Comparison of ENCODE assay signal across 8 cellular contexts in genomic region chr4:3201718-3202702, GRCh38. TPM values are rescaled to one million over a fixed set of nuclear protein-coding genes. Genes with fewer than 3 reads are reported as not detected.
DNase-seq lines count a peak whose midpoint lies in the region; ATAC-seq and TF ChIP-seq lines count a peak whose summit lies in the region.

No MANE protein-coding gene starts in this region.

- ATAC-seq in HG03139 (IDR thresholded peaks at IDR 0.05; ENCODE audit: unreplicated experiment): peak; percentile 43

- no peak overlapping the region for H3K9ac ChIP-seq in colonic mucosa (ENCODE audit: low read depth in 2 of 2, low read length in 2 of 2)

- no peak overlapping the region for H3K27ac ChIP-seq in colonic mucosa
- H3K27ac ChIP-seq in spleen: peak overlapping the region; percentile 18 to 82 (median 76)

- DNase-seq in GM13977 (ENCODE audit: low spot score): peak; percentile 68
- DNase-seq in activated CD4-positive, CD25-positive, alpha-beta regulatory T cell (lab: John Stamatoyannopoulos, UW): peak; percentile 9 to 81 (median 50)
- peak; percentile 32 for DNase-seq in colonic mucosa
- DNase-seq in spleen: no peak
- no peak for DNase-seq in NCI-H187 treated with DMSO at 0.1 percent for 48 hours (lab: John Stamatoyannopoulos, UW)
- no peak for DNase-seq in retina
- DNase-seq in NCI-H1105 (lab: John Stamatoyannopoulos, UW): no peak

- TF ChIP-seq CTCF in GM13977 (IDR thresholded peaks at IDR 0.05; ENCODE audit: extremely low read depth, insufficient read depth, missing control alignments) (no peak), colonic mucosa (IDR thresholded peaks at IDR 0.05) (no peak), spleen (IDR thresholded peaks at IDR 0.05 in 8 of 11, conservative IDR thresholded peaks at IDR 0.05 in 3 of 11) (no peak)

- H3K4me3 ChIP-seq in colonic mucosa: no peak overlapping the region
- peak overlapping the region in 1 of 8 donors; percentile 19 for H3K4me3 ChIP-seq in spleen

- TF ChIP-seq POLR2A in spleen (IDR thresholded peaks at IDR 0.05): no peak

- H3K9me3 ChIP-seq in colonic mucosa (no peaks in the 10 kb centered on the region), spleen (no peaks in the 10 kb centered on the region)

- H3K27me3 ChIP-seq in colonic mucosa (no peaks in the 10 kb centered on the region), spleen (replicated peaks in 1 of 7) (no peaks in the 10 kb centered on the region)

- intact Hi-C loops in colonic mucosa (cut with DNase I) (no loop called here), spleen (cut with DNase I; ENCODE audit: low total_unique reads) (loop anchor here (10.0 kb wide), 1 partner anchor 83 kb away; no protein-coding TSS in a partner anchor)

- no peaks in the 10 kb centered on the region for H3K36me3 ChIP-seq in colonic mucosa
- peaks cover 0 to 74% (median 32%) of the 10 kb centered on the region in 6 donors for H3K36me3 ChIP-seq in spleen

- WGBS in spleen, 5 donors: 30 to 39% (median 35%) methylated on average over 11 of the region's 11 CpGs

- H3K4me1 ChIP-seq in colonic mucosa (peaks cover 4% of the 10 kb centered on the region), spleen (peaks cover 13 to 62% (median 30%) of the 10 kb centered on the region in 6 donors)

- in situ Hi-C loops in GM13977 (cut with MboI; ENCODE audit: low pct_unique_long_range_greater_than_20kb, low sequenced_read_pairs, unreplicated experiment): no loop called here

RNA-seq across cellular contexts. Expression of gene MSANTD1, which starts 46.9 kb away (rescaled TPM):
- total RNA-seq in colonic mucosa (1 to 10 TPM in 1 of 2 donors, under 1 TPM in 1; 0.40 to 1.3 TPM), spleen (1 to 10 TPM; 1.4 to 2.8 (median 2.2) TPM)
- polyA plus RNA-seq in spleen: 1 to 10 TPM in 1 of 3 donors, under 1 TPM in 2; 0.41 to 1.0 (median 0.90) TPM

Comparison
In these comparisons a context has a peak if more than half of its experiments do, and no peak if none do; other contexts are left out.
1. DNase-seq: peak in GM13977 (single experiment), activated CD4-positive, CD25-positive, alpha-beta regulatory T cell (4 of 4) and colonic mucosa (single experiment); none in spleen (single experiment), NCI-H187 treated with DMSO at 0.1 percent for 48 hours (single experiment), retina (single experiment) and NCI-H1105 (single experiment).